ENCODE assay signal across 9 cellular contexts in the genomic region with DNA sequence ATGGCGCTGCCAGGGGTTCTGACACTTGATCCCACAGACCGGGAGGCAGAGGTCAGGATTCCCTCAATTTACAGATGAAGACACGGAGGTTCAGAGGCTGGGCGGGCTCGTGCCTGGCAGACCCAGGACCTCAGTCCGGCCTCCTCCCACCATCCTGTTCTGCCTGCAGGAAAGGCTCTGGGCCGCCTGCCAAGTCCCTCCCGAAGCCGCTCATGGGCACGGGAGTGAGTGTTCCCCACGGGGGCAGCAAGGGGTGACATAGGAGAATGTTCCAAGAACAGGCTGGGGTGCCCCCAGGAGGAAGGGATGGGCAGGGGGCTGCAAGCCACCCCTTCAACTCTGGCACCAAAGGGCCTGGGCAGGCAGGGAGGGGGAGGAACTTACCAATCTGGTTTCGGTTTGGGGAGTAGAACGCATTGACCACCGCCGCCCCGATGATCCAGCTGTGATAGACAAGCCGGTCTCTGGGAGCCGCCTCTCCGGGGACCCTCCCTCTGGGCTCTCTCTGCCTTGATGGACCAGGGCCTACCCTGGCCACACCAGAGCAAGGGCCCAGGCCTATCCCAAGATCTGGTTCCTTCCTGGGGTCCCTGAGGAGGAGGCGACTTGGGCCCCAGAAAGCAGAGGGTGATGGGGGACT. TPM values are rescaled to one million over a fixed set of nuclear protein-coding genes. Genes with fewer than 3 reads are reported as not detected.
DNase-seq lines count a peak whose midpoint lies in the region; ATAC-seq and TF ChIP-seq lines count a peak whose summit lies in the region.
"Had no signal": no experiment of that assay in that cellular context is flagged by ENCODE, and none has a peak within 500 bp of the region (broad histone marks: within the 10 kb centered on the region; RNA-seq: fewer than 3 reads in every experiment).

No MANE protein-coding gene starts in this region.

- peaks cover 21% of the 10 kb centered on the region for H3K4me1 ChIP-seq in suprapubic skin

- TF ChIP-seq EP300 in suprapubic skin (IDR thresholded peaks at IDR 0.05), result no peak

- DNase-seq in NCI-H748 (lab: John Stamatoyannopoulos, UW; ENCODE audit: unreplicated experiment) (peak; percentile 5), NCI-H748 treated with DMSO at 0.1 percent for 48 hours (lab: John Stamatoyannopoulos, UW) (no peak), activated B cell treated with CpG ODN at 0.5 μM for 24 hours (peak; percentile 9), iPS-NIHi11 (ENCODE audit: low spot score) (peak; percentile 11), suprapubic skin (ENCODE audit: low spot score in 2 of 2) (peak; percentile 67 to 78), anterior cingulate cortex (lab: John Stamatoyannopoulos, UW) (no peak)
- DNase-seq in activated CD4-positive, alpha-beta memory T cell treated with anti-CD3 and anti-CD28 coated beads, Interleukin-2, amount 10 ng/mL, durations not matched to agents 7 days and 5 days, result no peak
- DNase-seq: erythroblast had no signal

- no peaks in the 10 kb centered on the region for H3K36me3 ChIP-seq in suprapubic skin

- no peak overlapping the region for H3K27ac Mint-ChIP-seq in activated B cell treated with CpG ODN at 0.5 μM for 24 hours
- no peak overlapping the region for H3K27ac Mint-ChIP-seq in activated CD4-positive, alpha-beta memory T cell treated with anti-CD3 and anti-CD28 coated beads, Interleukin-2, amount 10 ng/mL, durations not matched to agents 7 days and 5 days

- no peak overlapping the region for H3K27ac ChIP-seq in suprapubic skin

- peak overlapping the region; percentile 39 for H3K4me3 ChIP-seq in suprapubic skin

- peaks cover 9% of the 10 kb centered on the region for H3K27me3 Mint-ChIP-seq in activated B cell treated with CpG ODN at 0.5 μM for 24 hours
- peaks cover 6% of the 10 kb centered on the region for H3K27me3 Mint-ChIP-seq in activated CD4-positive, alpha-beta memory T cell treated with anti-CD3 and anti-CD28 coated beads, Interleukin-2, amount 10 ng/mL, durations not matched to agents 7 days and 5 days

- peaks cover 4% of the 10 kb centered on the region for H3K27me3 ChIP-seq in suprapubic skin

- no peaks in the 10 kb centered on the region for H3K9me3 ChIP-seq in suprapubic skin

- POLR2A ChIA-PET in activated B cell treated with CpG ODN at 0.5 μM for 24 hours (lab: Charles Lee), result interaction anchor here (0.9 kb wide), 1 partner anchor 9 kb away, joined by 3 read pairs; no protein-coding TSS in a partner anchor
- POLR2A ChIA-PET in activated CD4-positive, alpha-beta memory T cell treated with anti-CD3 and anti-CD28 coated beads, Interleukin-2, amount 10 ng/mL, durations not matched to agents 7 days and 5 days (lab: Charles Lee), result no interaction called here

- intact Hi-C loops in activated B cell treated with CpG ODN at 0.5 μM for 24 hours (cut with micrococcal nuclease), result no loop called here

- peaks cover 3% of the 10 kb centered on the region for H3K9me3 Mint-ChIP-seq in activated B cell treated with CpG ODN at 0.5 μM for 24 hours
- no peaks in the 10 kb centered on the region for H3K9me3 Mint-ChIP-seq in activated CD4-positive, alpha-beta memory T cell treated with anti-CD3 and anti-CD28 coated beads, Interleukin-2, amount 10 ng/mL, durations not matched to agents 7 days and 5 days

- no peak overlapping the region for H3K4me3 Mint-ChIP-seq in activated B cell treated with CpG ODN at 0.5 μM for 24 hours
- no peak overlapping the region for H3K4me3 Mint-ChIP-seq in activated CD4-positive, alpha-beta memory T cell treated with anti-CD3 and anti-CD28 coated beads, Interleukin-2, amount 10 ng/mL, durations not matched to agents 7 days and 5 days

- CTCF ChIA-PET in activated B cell treated with CpG ODN at 0.5 μM for 24 hours (lab: Charles Lee), result no interaction called here
- CTCF ChIA-PET in activated CD4-positive, alpha-beta memory T cell treated with anti-CD3 and anti-CD28 coated beads, Interleukin-2, amount 10 ng/mL, durations not matched to agents 7 days and 5 days (lab: Charles Lee), result no interaction called here

- no peaks in the 10 kb centered on the region for H3K36me3 Mint-ChIP-seq in activated B cell treated with CpG ODN at 0.5 μM for 24 hours (ENCODE audit: low read depth)
- H3K36me3 Mint-ChIP-seq in activated CD4-positive, alpha-beta memory T cell treated with anti-CD3 and anti-CD28 coated beads, Interleukin-2, amount 10 ng/mL, durations not matched to agents 7 days and 5 days (ENCODE audit: low read depth), result peaks cover 3% of the 10 kb centered on the region

- 42% methylated on average over 8 of the region's 20 CpGs for WGBS in suprapubic skin

- TF ChIP-seq CTCF in activated B cell treated with CpG ODN at 0.5 μM for 24 hours (IDR thresholded peaks at IDR 0.05) (no peak), suprapubic skin (IDR thresholded peaks at IDR 0.05) (no peak)

- ATAC-seq in activated B cell treated with CpG ODN at 0.5 μM for 24 hours (ENCODE audit: low read depth), result no peak
- ATAC-seq in GM21737 (IDR thresholded peaks at IDR 0.05; ENCODE audit: unreplicated experiment), result no peak

- no peaks in the 10 kb centered on the region for H3K4me1 Mint-ChIP-seq in activated B cell treated with CpG ODN at 0.5 μM for 24 hours
- H3K4me1 Mint-ChIP-seq in activated CD4-positive, alpha-beta memory T cell treated with anti-CD3 and anti-CD28 coated beads, Interleukin-2, amount 10 ng/mL, durations not matched to agents 7 days and 5 days, result peaks cover 3% of the 10 kb centered on the region

- no peak for TF ChIP-seq POLR2A in suprapubic skin (IDR thresholded peaks at IDR 0.05)

RNA-seq across cellular contexts. Expression of a gene that starts 7.5 kb away (rescaled TPM):
- 12.6 and 13.5 TPM in 2 replicates for total RNA-seq in activated B cell treated with CpG ODN at 0.5 μM for 24 hours
- 10 to 100 TPM in 2 of 4 donors, 1 to 10 TPM in 2; 9.7 to 16.3 (median 10.7) TPM for total RNA-seq in suprapubic skin
- 10 to 100 TPM; 17.0 to 22.2 TPM for total RNA-seq in activated CD4-positive, alpha-beta memory T cell treated with anti-CD3 and anti-CD28 coated beads, Interleukin-2, amount 10 ng/mL, durations not matched to agents 7 days and 5 days

RNA-seq across cellular contexts. Expression of a gene that starts 38.0 kb away (rescaled TPM):
- total RNA-seq in activated B cell treated with CpG ODN at 0.5 μM for 24 hours, result 140 and 148 TPM in 2 replicates
- total RNA-seq in suprapubic skin, result 100 to 1,000 TPM in 1 of 4 donors, 10 to 100 TPM in 3; 33.3 to 111 (median 60.9) TPM
- total RNA-seq in activated CD4-positive, alpha-beta memory T cell treated with anti-CD3 and anti-CD28 coated beads, Interleukin-2, amount 10 ng/mL, durations not matched to agents 7 days and 5 days, result 100 to 1,000 TPM; 171 to 173 TPM

RNA-seq across cellular contexts. Expression of a gene that starts 38.7 kb away (rescaled TPM):
- total RNA-seq in activated B cell treated with CpG ODN at 0.5 μM for 24 hours, result not detected in 2 replicates
- total RNA-seq in suprapubic skin, result 1 to 10 TPM in 2 of 4 donors, not detected in 2; 2.2 to 2.6 TPM
- total RNA-seq in activated CD4-positive, alpha-beta memory T cell treated with anti-CD3 and anti-CD28 coated beads, Interleukin-2, amount 10 ng/mL, durations not matched to agents 7 days and 5 days, result 1 to 10 TPM; 1.0 to 1.5 TPM

Comparison
In these comparisons a context has a peak if more than half of its experiments do, and no peak if none do; other contexts are left out.
1. DNase-seq: peak in NCI-H748 (single experiment), activated B cell treated with CpG ODN at 0.5 μM for 24 hours (single experiment), iPS-NIHi11 (single experiment) and suprapubic skin (2 of 2); none in NCI-H748 treated with DMSO at 0.1 percent for 48 hours (single experiment), activated CD4-positive, alpha-beta memory T cell treated with anti-CD3 and anti-CD28 coated beads, Interleukin-2, amount 10 ng/mL, durations not matched to agents 7 days and 5 days (single experiment) and anterior cingulate cortex (0 of 58).